In the genomic region with DNA sequence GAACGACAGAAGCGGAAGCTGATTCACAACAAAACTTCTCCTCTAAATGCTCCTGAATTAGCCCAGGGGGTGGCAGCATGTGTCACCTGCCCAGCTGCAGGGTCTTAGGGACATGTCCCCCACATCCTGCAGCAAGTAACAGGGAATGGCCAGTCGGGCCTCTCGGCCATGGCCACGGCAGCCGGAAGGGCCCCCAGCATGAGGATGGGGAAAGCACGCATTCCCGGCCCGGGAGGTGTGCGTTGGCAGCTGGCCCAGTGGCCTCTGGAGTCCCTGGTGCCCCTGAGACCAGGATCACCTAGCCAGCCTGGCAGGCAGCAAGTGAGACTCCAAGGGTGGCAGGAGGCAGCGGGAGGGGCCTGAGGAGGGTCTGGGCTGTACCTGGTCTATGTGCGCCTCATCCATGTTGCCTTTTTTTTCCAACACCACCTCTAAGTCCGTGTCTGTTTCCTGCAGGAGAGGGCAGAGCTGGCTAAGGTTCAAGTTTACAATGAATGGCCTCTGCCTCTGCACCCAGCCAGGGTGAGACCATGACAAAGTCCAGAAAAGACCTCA, we compare ENCODE assay signal across 1 cellular context.
TF ChIP-seq lines count a peak whose summit lies in the region.

No MANE protein-coding gene starts in this region.

TF ChIP-seq in HepG2, 621 proteins besides CTCF, POLR2A, EP300 and RAD21 (continued from another document and continues in another):
- TF ChIP-seq, protein P1, sequence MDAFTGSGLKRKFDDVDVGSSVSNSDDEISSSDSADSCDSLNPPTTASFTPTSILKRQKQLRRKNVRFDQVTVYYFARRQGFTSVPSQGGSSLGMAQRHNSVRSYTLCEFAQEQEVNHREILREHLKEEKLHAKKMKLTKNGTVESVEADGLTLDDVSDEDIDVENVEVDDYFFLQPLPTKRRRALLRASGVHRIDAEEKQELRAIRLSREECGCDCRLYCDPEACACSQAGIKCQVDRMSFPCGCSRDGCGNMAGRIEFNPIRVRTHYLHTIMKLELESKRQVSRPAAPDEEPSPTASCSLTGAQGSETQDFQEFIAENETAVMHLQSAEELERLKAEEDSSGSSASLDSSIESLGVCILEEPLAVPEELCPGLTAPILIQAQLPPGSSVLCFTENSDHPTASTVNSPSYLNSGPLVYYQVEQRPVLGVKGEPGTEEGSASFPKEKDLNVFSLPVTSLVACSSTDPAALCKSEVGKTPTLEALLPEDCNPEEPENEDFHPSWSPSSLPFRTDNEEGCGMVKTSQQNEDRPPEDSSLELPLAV (CRISPR knock-in tag; conservative IDR thresholded peaks at IDR 0.05; ENCODE audit: low read depth), result no peak
- TF ChIP-seq, protein P2, sequence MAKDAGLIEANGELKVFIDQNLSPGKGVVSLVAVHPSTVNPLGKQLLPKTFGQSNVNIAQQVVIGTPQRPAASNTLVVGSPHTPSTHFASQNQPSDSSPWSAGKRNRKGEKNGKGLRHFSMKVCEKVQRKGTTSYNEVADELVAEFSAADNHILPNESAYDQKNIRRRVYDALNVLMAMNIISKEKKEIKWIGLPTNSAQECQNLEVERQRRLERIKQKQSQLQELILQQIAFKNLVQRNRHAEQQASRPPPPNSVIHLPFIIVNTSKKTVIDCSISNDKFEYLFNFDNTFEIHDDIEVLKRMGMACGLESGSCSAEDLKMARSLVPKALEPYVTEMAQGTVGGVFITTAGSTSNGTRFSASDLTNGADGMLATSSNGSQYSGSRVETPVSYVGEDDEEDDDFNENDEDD (CRISPR knock-in tag; IDR thresholded peaks at IDR 0.05; ENCODE audit: borderline replicate concordance), result no peak
- TF ChIP-seq, protein P3, sequence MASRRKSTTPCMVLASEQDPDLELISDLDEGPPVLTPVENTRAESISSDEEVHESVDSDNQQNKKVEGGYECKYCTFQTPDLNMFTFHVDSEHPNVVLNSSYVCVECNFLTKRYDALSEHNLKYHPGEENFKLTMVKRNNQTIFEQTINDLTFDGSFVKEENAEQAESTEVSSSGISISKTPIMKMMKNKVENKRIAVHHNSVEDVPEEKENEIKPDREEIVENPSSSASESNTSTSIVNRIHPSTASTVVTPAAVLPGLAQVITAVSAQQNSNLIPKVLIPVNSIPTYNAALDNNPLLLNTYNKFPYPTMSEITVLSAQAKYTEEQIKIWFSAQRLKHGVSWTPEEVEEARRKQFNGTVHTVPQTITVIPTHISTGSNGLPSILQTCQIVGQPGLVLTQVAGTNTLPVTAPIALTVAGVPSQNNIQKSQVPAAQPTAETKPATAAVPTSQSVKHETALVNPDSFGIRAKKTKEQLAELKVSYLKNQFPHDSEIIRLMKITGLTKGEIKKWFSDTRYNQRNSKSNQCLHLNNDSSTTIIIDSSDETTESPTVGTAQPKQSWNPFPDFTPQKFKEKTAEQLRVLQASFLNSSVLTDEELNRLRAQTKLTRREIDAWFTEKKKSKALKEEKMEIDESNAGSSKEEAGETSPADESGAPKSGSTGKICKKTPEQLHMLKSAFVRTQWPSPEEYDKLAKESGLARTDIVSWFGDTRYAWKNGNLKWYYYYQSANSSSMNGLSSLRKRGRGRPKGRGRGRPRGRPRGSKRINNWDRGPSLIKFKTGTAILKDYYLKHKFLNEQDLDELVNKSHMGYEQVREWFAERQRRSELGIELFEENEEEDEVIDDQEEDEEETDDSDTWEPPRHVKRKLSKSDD (CRISPR knock-in tag; IDR thresholded peaks at IDR 0.05; ENCODE audit: low read depth), result peak; percentile 29; the same call in 1 of the 2 replicates
- TF ChIP-seq GATAD2A (CRISPR knock-in tag; IDR thresholded peaks at IDR 0.05) (no peak), ZNF883 (CRISPR knock-in tag; IDR thresholded peaks at IDR 0.05; ENCODE audit: not compliant biosample characterization) (no peak), BORCS8-MEF2B (CRISPR knock-in tag; IDR thresholded peaks at IDR 0.05) (0 out of 2 replicates have a peak, but pooled peaks have one; percentile 36), POLR2AphosphoS2 (IDR thresholded peaks at IDR 0.05; ENCODE audit: low read depth, low read length) (no peak; the same call in 1 of the 2 replicates), GABPA (IDR thresholded peaks at IDR 0.05; ENCODE audit: low read depth, low read length) (no peak), GABPA (CRISPR knock-in tag; IDR thresholded peaks at IDR 0.05; ENCODE audit: low read depth) (no peak), ZNF17 (CRISPR knock-in tag; IDR thresholded peaks at IDR 0.05) (no peak), SRSF9 (IDR thresholded peaks at IDR 0.05; ENCODE audit: borderline replicate concordance, insufficient read depth, low read depth, low read length, poor library complexity, severe bottlenecking) (no peak), DMAP1 (CRISPR knock-in tag; IDR thresholded peaks at IDR 0.05) (no peak), BCL6 (CRISPR knock-in tag; IDR thresholded peaks at IDR 0.05) (no peak), PHF8 (CRISPR knock-in tag; IDR thresholded peaks at IDR 0.05) (no peak), MBNL3 (CRISPR knock-in tag; conservative IDR thresholded peaks at IDR 0.05) (no peak), HIVEP1 (CRISPR knock-in tag; IDR thresholded peaks at IDR 0.05) (0 out of 2 replicates have a peak, but pooled peaks have one; percentile 28), SOX13 (IDR thresholded peaks at IDR 0.05) (no peak), SOX13 (CRISPR knock-in tag; conservative IDR thresholded peaks at IDR 0.05 in 1 of 2, IDR thresholded peaks at IDR 0.05 in 1 of 2) (no peak), SP4 (CRISPR knock-in tag; IDR thresholded peaks at IDR 0.05) (no peak), ZNF747 (CRISPR knock-in tag; IDR thresholded peaks at IDR 0.05; ENCODE audit: borderline replicate concordance) (no peak), NCOA1 (CRISPR knock-in tag; IDR thresholded peaks at IDR 0.05) (no peak), ELF4 (CRISPR knock-in tag; IDR thresholded peaks at IDR 0.05; ENCODE audit: borderline replicate concordance) (no peak), ZNF761 (CRISPR knock-in tag; conservative IDR thresholded peaks at IDR 0.05) (no peak), MAFF (IDR thresholded peaks at IDR 0.05; ENCODE audit: low read depth, low read length) (no peak), ZNF547 (CRISPR knock-in tag; IDR thresholded peaks at IDR 0.05) (no peak), ZNF160 (CRISPR knock-in tag; IDR thresholded peaks at IDR 0.05) (no peak)
- TF ChIP-seq, protein P4, sequence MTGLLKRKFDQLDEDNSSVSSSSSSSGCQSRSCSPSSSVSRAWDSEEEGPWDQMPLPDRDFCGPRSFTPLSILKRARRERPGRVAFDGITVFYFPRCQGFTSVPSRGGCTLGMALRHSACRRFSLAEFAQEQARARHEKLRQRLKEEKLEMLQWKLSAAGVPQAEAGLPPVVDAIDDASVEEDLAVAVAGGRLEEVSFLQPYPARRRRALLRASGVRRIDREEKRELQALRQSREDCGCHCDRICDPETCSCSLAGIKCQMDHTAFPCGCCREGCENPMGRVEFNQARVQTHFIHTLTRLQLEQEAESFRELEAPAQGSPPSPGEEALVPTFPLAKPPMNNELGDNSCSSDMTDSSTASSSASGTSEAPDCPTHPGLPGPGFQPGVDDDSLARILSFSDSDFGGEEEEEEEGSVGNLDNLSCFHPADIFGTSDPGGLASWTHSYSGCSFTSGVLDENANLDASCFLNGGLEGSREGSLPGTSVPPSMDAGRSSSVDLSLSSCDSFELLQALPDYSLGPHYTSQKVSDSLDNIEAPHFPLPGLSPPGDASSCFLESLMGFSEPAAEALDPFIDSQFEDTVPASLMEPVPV (CRISPR knock-in tag; IDR thresholded peaks at IDR 0.05), result no peak
- TF ChIP-seq, protein P5, sequence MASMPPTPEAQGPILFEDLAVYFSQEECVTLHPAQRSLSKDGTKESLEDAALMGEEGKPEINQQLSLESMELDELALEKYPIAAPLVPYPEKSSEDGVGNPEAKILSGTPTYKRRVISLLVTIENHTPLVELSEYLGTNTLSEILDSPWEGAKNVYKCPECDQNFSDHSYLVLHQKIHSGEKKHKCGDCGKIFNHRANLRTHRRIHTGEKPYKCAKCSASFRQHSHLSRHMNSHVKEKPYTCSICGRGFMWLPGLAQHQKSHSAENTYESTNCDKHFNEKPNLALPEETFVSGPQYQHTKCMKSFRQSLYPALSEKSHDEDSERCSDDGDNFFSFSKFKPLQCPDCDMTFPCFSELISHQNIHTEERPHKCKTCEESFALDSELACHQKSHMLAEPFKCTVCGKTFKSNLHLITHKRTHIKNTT (CRISPR knock-in tag; IDR thresholded peaks at IDR 0.05), result no peak
- TF ChIP-seq, protein P6, sequence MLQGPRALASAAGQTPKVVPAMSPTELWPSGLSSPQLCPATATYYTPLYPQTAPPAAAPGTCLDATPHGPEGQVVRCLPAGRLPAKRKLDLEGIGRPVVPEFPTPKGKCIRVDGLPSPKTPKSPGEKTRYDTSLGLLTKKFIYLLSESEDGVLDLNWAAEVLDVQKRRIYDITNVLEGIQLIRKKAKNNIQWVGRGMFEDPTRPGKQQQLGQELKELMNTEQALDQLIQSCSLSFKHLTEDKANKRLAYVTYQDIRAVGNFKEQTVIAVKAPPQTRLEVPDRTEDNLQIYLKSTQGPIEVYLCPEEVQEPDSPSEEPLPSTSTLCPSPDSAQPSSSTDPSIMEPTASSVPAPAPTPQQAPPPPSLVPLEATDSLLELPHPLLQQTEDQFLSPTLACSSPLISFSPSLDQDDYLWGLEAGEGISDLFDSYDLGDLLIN (CRISPR knock-in tag; IDR thresholded peaks at IDR 0.05; ENCODE audit: borderline replicate concordance), result no peak
- TF ChIP-seq, protein P7, sequence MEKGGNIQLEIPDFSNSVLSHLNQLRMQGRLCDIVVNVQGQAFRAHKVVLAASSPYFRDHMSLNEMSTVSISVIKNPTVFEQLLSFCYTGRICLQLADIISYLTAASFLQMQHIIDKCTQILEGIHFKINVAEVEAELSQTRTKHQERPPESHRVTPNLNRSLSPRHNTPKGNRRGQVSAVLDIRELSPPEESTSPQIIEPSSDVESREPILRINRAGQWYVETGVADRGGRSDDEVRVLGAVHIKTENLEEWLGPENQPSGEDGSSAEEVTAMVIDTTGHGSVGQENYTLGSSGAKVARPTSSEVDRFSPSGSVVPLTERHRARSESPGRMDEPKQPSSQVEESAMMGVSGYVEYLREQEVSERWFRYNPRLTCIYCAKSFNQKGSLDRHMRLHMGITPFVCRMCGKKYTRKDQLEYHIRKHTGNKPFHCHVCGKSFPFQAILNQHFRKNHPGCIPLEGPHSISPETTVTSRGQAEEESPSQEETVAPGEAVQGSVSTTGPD (CRISPR knock-in tag; IDR thresholded peaks at IDR 0.05), result no peak
- TF ChIP-seq, protein P8, sequence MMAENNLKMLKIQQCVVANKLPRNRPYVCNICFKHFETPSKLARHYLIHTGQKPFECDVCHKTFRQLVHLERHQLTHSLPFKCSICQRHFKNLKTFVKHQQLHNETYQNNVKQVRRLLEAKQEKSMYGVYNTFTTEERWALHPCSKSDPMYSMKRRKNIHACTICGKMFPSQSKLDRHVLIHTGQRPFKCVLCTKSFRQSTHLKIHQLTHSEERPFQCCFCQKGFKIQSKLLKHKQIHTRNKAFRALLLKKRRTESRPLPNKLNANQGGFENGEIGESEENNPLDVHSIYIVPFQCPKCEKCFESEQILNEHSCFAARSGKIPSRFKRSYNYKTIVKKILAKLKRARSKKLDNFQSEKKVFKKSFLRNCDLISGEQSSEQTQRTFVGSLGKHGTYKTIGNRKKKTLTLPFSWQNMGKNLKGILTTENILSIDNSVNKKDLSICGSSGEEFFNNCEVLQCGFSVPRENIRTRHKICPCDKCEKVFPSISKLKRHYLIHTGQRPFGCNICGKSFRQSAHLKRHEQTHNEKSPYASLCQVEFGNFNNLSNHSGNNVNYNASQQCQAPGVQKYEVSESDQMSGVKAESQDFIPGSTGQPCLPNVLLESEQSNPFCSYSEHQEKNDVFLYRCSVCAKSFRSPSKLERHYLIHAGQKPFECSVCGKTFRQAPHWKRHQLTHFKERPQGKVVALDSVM (CRISPR knock-in tag; IDR thresholded peaks at IDR 0.05), result no peak
- TF ChIP-seq, protein P9, sequence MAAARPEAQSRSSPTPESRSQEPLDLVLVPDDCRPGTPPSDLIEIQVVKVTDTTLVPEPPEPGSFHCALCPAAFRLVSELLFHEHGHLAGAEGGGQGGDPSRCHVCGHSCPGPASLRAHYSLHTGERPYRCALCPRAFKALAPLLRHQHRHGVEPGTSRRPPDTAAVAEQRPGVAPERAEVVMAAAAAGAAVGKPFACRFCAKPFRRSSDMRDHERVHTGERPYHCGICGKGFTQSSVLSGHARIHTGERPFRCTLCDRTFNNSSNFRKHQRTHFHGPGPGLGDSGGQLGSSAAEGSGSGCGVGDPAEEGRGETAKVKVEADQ (CRISPR knock-in tag; IDR thresholded peaks at IDR 0.05; ENCODE audit: borderline replicate concordance), result no peak
- TF ChIP-seq, protein P10, sequence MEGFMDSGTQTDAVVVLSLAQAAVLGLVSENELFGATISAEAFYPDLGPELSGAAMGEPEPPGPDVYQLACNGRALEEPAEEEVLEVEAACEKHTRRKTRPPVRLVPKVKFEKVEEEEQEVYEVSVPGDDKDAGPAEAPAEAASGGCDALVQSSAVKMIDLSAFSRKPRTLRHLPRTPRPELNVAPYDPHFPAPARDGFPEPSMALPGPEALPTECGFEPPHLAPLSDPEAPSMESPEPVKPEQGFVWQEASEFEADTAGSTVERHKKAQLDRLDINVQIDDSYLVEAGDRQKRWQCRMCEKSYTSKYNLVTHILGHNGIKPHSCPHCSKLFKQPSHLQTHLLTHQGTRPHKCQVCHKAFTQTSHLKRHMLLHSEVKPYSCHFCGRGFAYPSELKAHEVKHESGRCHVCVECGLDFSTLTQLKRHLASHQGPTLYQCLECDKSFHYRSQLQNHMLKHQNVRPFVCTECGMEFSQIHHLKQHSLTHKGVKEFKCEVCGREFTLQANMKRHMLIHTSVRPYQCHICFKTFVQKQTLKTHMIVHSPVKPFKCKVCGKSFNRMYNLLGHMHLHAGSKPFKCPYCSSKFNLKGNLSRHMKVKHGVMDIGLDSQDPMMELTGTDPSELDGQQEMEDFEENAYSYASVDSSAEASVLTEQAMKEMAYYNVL (CRISPR knock-in tag; IDR thresholded peaks at IDR 0.05; ENCODE audit: borderline replicate concordance), result no peak
- TF ChIP-seq, protein P11, sequence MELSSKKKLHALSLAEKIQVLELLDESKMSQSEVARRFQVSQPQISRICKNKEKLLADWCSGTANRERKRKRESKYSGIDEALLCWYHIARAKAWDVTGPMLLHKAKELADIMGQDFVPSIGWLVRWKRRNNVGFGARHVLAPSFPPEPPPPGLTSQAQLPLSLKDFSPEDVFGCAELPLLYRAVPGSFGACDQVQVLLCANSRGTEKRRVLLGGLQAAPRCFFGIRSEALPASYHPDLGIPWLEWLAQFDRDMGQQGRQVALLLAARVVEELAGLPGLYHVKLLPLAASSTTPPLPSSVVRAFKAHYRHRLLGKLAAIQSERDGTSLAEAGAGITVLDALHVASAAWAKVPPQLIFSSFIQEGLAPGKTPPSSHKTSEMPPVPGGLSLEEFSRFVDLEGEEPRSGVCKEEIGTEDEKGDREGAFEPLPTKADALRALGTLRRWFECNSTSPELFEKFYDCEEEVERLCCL (CRISPR knock-in tag; IDR thresholded peaks at IDR 0.05; ENCODE audit: borderline replicate concordance), result no peak
- TF ChIP-seq, protein P12, sequence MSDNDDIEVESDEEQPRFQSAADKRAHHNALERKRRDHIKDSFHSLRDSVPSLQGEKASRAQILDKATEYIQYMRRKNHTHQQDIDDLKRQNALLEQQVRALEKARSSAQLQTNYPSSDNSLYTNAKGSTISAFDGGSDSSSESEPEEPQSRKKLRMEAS (IDR thresholded peaks at IDR 0.05), result 0 out of 2 replicates have a peak, but pooled peaks have one; percentile 22
- TF ChIP-seq, protein P13, sequence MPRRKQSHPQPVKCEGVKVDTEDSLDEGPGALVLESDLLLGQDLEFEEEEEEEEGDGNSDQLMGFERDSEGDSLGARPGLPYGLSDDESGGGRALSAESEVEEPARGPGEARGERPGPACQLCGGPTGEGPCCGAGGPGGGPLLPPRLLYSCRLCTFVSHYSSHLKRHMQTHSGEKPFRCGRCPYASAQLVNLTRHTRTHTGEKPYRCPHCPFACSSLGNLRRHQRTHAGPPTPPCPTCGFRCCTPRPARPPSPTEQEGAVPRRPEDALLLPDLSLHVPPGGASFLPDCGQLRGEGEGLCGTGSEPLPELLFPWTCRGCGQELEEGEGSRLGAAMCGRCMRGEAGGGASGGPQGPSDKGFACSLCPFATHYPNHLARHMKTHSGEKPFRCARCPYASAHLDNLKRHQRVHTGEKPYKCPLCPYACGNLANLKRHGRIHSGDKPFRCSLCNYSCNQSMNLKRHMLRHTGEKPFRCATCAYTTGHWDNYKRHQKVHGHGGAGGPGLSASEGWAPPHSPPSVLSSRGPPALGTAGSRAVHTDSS (CRISPR knock-in tag; conservative IDR thresholded peaks at IDR 0.05), result no peak
